In genomic region chr10:72215611-72216549, GRCh38 we compare ENCODE assay signal across 8 cellular contexts. TPM values are rescaled to one million over a fixed set of nuclear protein-coding genes. Genes with fewer than 3 reads are reported as not detected.
DNase-seq lines count a peak whose midpoint lies in the region; ATAC-seq and TF ChIP-seq lines count a peak whose summit lies in the region.

Gene ANAPC16 (plus strand): TSS chr10:72216012. CDS start chr10:72223915, 7,903 bp downstream.
Gene ASCC1 (minus strand): TSS chr10:72216276. CDS start chr10:72213298, 2,978 bp downstream.

- H3K27ac ChIP-seq in mammary epithelial cell (ENCODE audit: insufficient read depth, low read depth, low read length), result peak within 1 kb of the TSS; percentile 91
- peak within 1 kb of the TSS; percentile 92 for H3K27ac ChIP-seq in iPS-20b (ENCODE audit: low read length)
- peak within 1 kb of the TSS; percentile 96 for H3K27ac ChIP-seq in skeletal muscle tissue (ENCODE audit: low read depth, low read length)

- TF ChIP-seq CTCF in AG04449 (IDR thresholded peaks at IDR 0.05; ENCODE audit: insufficient read depth, low read length, missing control alignments), result no peak
- TF ChIP-seq CTCF in WI38 (IDR thresholded peaks at IDR 0.05; ENCODE audit: low read depth, low read length), result no peak
- no peak for TF ChIP-seq CTCF in mammary epithelial cell (conservative IDR thresholded peaks at IDR 0.05 in 1 of 2, IDR thresholded peaks at IDR 0.05 in 1 of 2; ENCODE audit: extremely low read depth in 1 of 2, insufficient read depth in 1 of 2, low read depth in 1 of 2, low read length in 2 of 2)

- peaks cover 13% of the 10 kb centered on the region for H3K4me1 ChIP-seq in mammary epithelial cell (ENCODE audit: insufficient read depth, low read length)
- H3K4me1 ChIP-seq in iPS-20b (ENCODE audit: insufficient read depth, low read length), result peaks cover 8% of the 10 kb centered on the region; the same call in 1 of the 2 replicates
- H3K4me1 ChIP-seq in skeletal muscle tissue (ENCODE audit: control insufficient read depth in 3 of 3, insufficient read depth in 3 of 3, low read length in 3 of 3), result peaks cover 25 to 37% (median 31%) of the 10 kb centered on the region in 3 donors

- peak within 1 kb of the TSS; percentile 92 for H3K9ac ChIP-seq in mammary epithelial cell (ENCODE audit: insufficient read depth, low read length)
- peak within 1 kb of the TSS; percentile 96 for H3K9ac ChIP-seq in iPS-20b (ENCODE audit: low read depth, low read length)
- peak within 1 kb of the TSS; percentile 95 to 99 (median 99) for H3K9ac ChIP-seq in skeletal muscle tissue (ENCODE audit: low read depth in 1 of 3, low read length in 3 of 3)

- CTCF ChIA-PET in AG04449 (lab: Yijun Ruan, JAX) (interaction anchor here (0.7 to 3.3 kb wide), 14 partner anchors 8 to 319 kb away, joined by 3 to 15 read pairs (median 4); no protein-coding TSS in a partner anchor), mammary epithelial cell (lab: Charles Lee; ENCODE audit: low non-redundant PET) (no interaction called here)

- H3K9me3 ChIP-seq in mammary epithelial cell (replicated peaks; ENCODE audit: insufficient read depth, low read length), result no peaks in the 10 kb centered on the region
- H3K9me3 ChIP-seq in iPS-20b (ENCODE audit: insufficient read depth, low read depth, low read length), result no peaks in the 10 kb centered on the region
- no peaks in the 10 kb centered on the region for H3K9me3 ChIP-seq in skeletal muscle tissue (ENCODE audit: control insufficient read depth in 3 of 3, low read length in 3 of 3)

- POLR2A ChIA-PET in AG04449 (lab: Yijun Ruan, JAX), result interaction anchor here (1.0 to 1.4 kb wide), 2 partner anchors 58 to 59 kb away, joined by 4 to 12 read pairs; partner anchors contain the start of gene DDIT4

- peaks cover 7% of the 10 kb centered on the region for H3K36me3 ChIP-seq in mammary epithelial cell (ENCODE audit: insufficient read depth, low read length)
- peaks cover 19% of the 10 kb centered on the region for H3K36me3 ChIP-seq in iPS-20b (ENCODE audit: insufficient read depth, low read depth, low read length)
- H3K36me3 ChIP-seq in skeletal muscle tissue (ENCODE audit: control insufficient read depth in 3 of 3, insufficient read depth in 3 of 3, low read length in 3 of 3), result peaks cover 0 to 6% (median 3%) of the 10 kb centered on the region in 3 donors

- H3K4me3 ChIP-seq in AG04449 (ENCODE audit: low read depth, low read length), result peak within 1 kb of the TSS; percentile 90
- H3K4me3 ChIP-seq in WI38 (ENCODE audit: low read depth, low read length), result peak within 1 kb of the TSS; percentile 86
- peak within 1 kb of the TSS; percentile 74 to 89 (median 87) for H3K4me3 ChIP-seq in mammary epithelial cell (replicated peaks in 1 of 3; ENCODE audit: insufficient read depth in 1 of 3, low read depth in 2 of 3, low read length in 3 of 3)
- peak within 1 kb of the TSS; percentile 93 for H3K4me3 ChIP-seq in iPS-20b (ENCODE audit: low read length)
- H3K4me3 ChIP-seq in skeletal muscle tissue (ENCODE audit: low read length in 3 of 3), result peak within 1 kb of the TSS; percentile 87 to 100 (median 94)

- peak within 1 kb of the TSS; percentile 91 for H3K4me2 ChIP-seq in mammary epithelial cell (ENCODE audit: insufficient read depth, low read depth, low read length)

- intact Hi-C loops in mammary epithelial cell (cut with micrococcal nuclease), result loop anchor here (5.0 kb wide), 2 partner anchors 54 to 319 kb away; no protein-coding TSS in a partner anchor

- dilution Hi-C loops in mammary epithelial cell (cut with HindIII; ENCODE audit: low sequenced_read_pairs), result no loop called here

- ATAC-seq in GM18907 (IDR thresholded peaks at IDR 0.05; ENCODE audit: unreplicated experiment) (peak; percentile 83), HG03139 (IDR thresholded peaks at IDR 0.05; ENCODE audit: unreplicated experiment) (peak; percentile 79)

- no peaks in the 10 kb centered on the region for H3K27me3 ChIP-seq in mammary epithelial cell (ENCODE audit: insufficient read depth, low read length)
- H3K27me3 ChIP-seq in iPS-20b (ENCODE audit: insufficient read depth, low read length), result no peaks in the 10 kb centered on the region
- H3K27me3 ChIP-seq in skeletal muscle tissue (ENCODE audit: control insufficient read depth in 3 of 3, insufficient read depth in 3 of 3, low read length in 3 of 3), result no peaks in the 10 kb centered on the region

- no peaks in the 10 kb centered on the region for H4K20me1 ChIP-seq in mammary epithelial cell (ENCODE audit: insufficient read depth, low read length)

- DNase-seq in AG04449 (ENCODE audit: low read depth, low spot score), result peak; percentile 28
- peak; percentile 92 for DNase-seq in NCI-H2227 treated with DMSO at 0.1 percent for 48 hours (lab: John Stamatoyannopoulos, UW)
- peak; percentile 93 for DNase-seq in mammary epithelial cell

- H3K79me2 ChIP-seq in mammary epithelial cell (ENCODE audit: insufficient read depth, low read length), result peaks cover 64% of the 10 kb centered on the region

- no TSS peak for BruUV-seq in mammary epithelial cell (replicated peaks; lab: Mats Ljungman, UMichigan)

- peak within 1 kb of the TSS; percentile 96 for H2AFZ ChIP-seq in mammary epithelial cell (ENCODE audit: low read depth, low read length)

- in situ Hi-C loops in mammary epithelial cell (cut with MboI; ENCODE audit: low sequenced_read_pairs in 2 of 2), result loop anchor here in 1 of 2 donors (10.0 to 25.0 kb wide), 2 partner anchors 171 to 304 kb away; no protein-coding TSS in a partner anchor

- 2% methylated on average over 28 of the region's 64 CpGs for whole genome bisulfite sequencing in mammary epithelial cell (ENCODE audit: low coverage, missing lambda C conversion rate)

RNA-seq across cellular contexts. Expression of gene ANAPC16, which starts in this region (rescaled TPM):
- total RNA-seq in mammary epithelial cell (10 to 100 TPM; 66.4 to 87.2 TPM), skeletal muscle tissue (58.5 TPM)
- 53.8 TPM for polyA plus RNA-seq in mammary epithelial cell
- 4.8 TPM for polyA minus RNA-seq in mammary epithelial cell

RNA-seq across cellular contexts. Expression of gene ASCC1, which starts in this region (rescaled TPM):
- total RNA-seq in mammary epithelial cell (10 to 100 TPM; 40.2 to 54.5 TPM), skeletal muscle tissue (21.4 TPM)
- polyA plus RNA-seq in mammary epithelial cell, result 36.9 TPM
- polyA minus RNA-seq in mammary epithelial cell, result 24.3 TPM

Comparison
In these comparisons a context has a peak if more than half of its experiments do, and no peak if none do; other contexts are left out.
1. Peak in every context shown above with its lines: DNase-seq, ATAC-seq, H3K4me3 ChIP-seq and H3K27ac ChIP-seq.
2. DNase-seq: peak in every context shown above with its lines; median percentile 93 in mammary epithelial cell; 92 in NCI-H2227 treated with DMSO at 0.1 percent for 48 hours; 28 in AG04449.